ENCODE assay signal across 13 cellular contexts in the genomic region with DNA sequence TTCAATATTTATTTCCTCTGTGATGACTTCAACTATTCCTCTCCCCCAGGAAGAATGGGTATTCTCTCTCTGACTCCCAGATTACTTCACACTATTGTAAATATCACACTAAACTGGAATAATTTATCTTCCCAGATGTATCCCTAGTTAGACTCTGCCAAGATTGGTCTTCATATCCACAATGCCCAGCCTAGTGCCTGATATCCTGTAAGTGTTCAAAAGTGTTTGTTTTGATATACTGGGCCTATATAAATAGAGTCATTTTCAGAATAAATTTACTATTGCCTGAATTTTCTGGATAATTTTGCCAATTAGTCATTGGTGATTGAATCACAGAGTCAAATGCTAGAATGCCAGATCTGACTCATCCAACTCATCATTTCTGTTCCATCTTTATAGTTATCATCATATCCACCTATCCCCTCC.
DNase-seq lines count a peak whose midpoint lies in the region; ATAC-seq and TF ChIP-seq lines count a peak whose summit lies in the region.
"Had no signal": no experiment of that assay in that cellular context is flagged by ENCODE, and none has a peak within 500 bp of the region (broad histone marks: within the 10 kb centered on the region; RNA-seq: fewer than 3 reads in every experiment).

No MANE protein-coding gene starts in this region.

- no peaks in the 10 kb centered on the region for H3K36me3 Mint-ChIP-seq in HFFc6 (ENCODE audit: low read depth)

- H3K4me3 ChIP-seq in SJSA1 (no peak overlapping the region), H7 (ENCODE audit: insufficient read depth, low read depth, low read length) (no peak overlapping the region), right cardiac atrium (ENCODE audit: low read length) (no peak overlapping the region)
- H3K4me3 ChIP-seq: spleen had no signal

- peak; percentile 2 for DNase-seq in ACHN
- peak; percentile 48 for DNase-seq in HFFc6
- peak in 1 of 2 experiments; percentile 18 for DNase-seq in SJSA1 (ENCODE audit: low read depth in 1 of 2, low spot score in 2 of 2)
- peak; percentile 67 for DNase-seq in kidney tubule cell (ENCODE audit: low spot score)
- DNase-seq in cardiac septum (ENCODE audit: low spot score): no peak
- no peak for DNase-seq in H7
- DNase-seq in right cardiac atrium: no peak
- DNase-seq in stimulated activated CD4-positive, alpha-beta T cell treated with anti-CD3 and anti-CD28 coated beads, Interleukin-15, amount 100 ng/mL, for 24 hours: no peak
- DNase-seq: activated gamma-delta T cell, foreskin melanocyte, spleen had no signal

- peaks cover 58% of the 10 kb centered on the region for H3K4me1 Mint-ChIP-seq in HFFc6 (ENCODE audit: low read depth)
- H3K4me1 Mint-ChIP-seq: B cell had no signal

- no peaks in the 10 kb centered on the region; the same call in 1 of the 2 replicates for H3K27me3 Mint-ChIP-seq in HFFc6 (ENCODE audit: insufficient read depth)
- H3K27me3 Mint-ChIP-seq: B cell had no signal

- no peak for TF ChIP-seq CTCF in HFFc6 (IDR thresholded peaks at IDR 0.05)

- H3K36me3 ChIP-seq in SJSA1: no peaks in the 10 kb centered on the region
- H3K36me3 ChIP-seq in H7 (replicated peaks; ENCODE audit: control insufficient read depth, insufficient read depth, low read length): no peaks in the 10 kb centered on the region
- H3K36me3 ChIP-seq: spleen, WERI-Rb-1 had no signal

- intact Hi-C loops in cardiac septum (cut with DNase I) (no loop called here), right cardiac atrium (cut with DNase I) (no loop called here)

- in situ Hi-C loops in ACHN (cut with HindIII; ENCODE audit: low pct_ligation_motif_present, low pct_unique_long_range_greater_than_20kb, low sequenced_read_pairs): no loop called here

- no peaks in the 10 kb centered on the region for H3K9me3 Mint-ChIP-seq in HFFc6

- H3K4me1 ChIP-seq in SJSA1 (replicated peaks) (peaks cover 28% of the 10 kb centered on the region), right cardiac atrium (ENCODE audit: control insufficient read depth, insufficient read depth, low read length) (no peaks in the 10 kb centered on the region)

- peak overlapping the region; percentile 84 for H3K27ac Mint-ChIP-seq in HFFc6
- H3K27ac Mint-ChIP-seq: B cell had no signal

- H3K27me3 ChIP-seq in SJSA1 (replicated peaks) (no peaks in the 10 kb centered on the region), H7 (ENCODE audit: control insufficient read depth, insufficient read depth, low read length) (no peaks in the 10 kb centered on the region), right cardiac atrium (ENCODE audit: control insufficient read depth, insufficient read depth) (no peaks in the 10 kb centered on the region)
- H3K27me3 ChIP-seq: spleen had no signal

- ATAC-seq in right cardiac atrium: no peak

- H3K27ac ChIP-seq in SJSA1 (peak overlapping the region; percentile 56), right cardiac atrium (ENCODE audit: low read length) (no peak overlapping the region)
- H3K27ac ChIP-seq: spleen, WERI-Rb-1 had no signal

- no peak overlapping the region for H3K4me3 Mint-ChIP-seq in HFFc6
- H3K4me3 Mint-ChIP-seq: B cell had no signal

- H3K9me3 ChIP-seq in SJSA1 (replicated peaks) (no peaks in the 10 kb centered on the region), right cardiac atrium (ENCODE audit: control insufficient read depth, low read length) (no peaks in the 10 kb centered on the region)
- H3K9me3 ChIP-seq: spleen had no signal

Comparison
In these comparisons a context has a peak if more than half of its experiments do, and no peak if none do; other contexts are left out.
1. DNase-seq: peak in ACHN (single experiment), HFFc6 (single experiment) and kidney tubule cell (single experiment); none in cardiac septum (single experiment), H7 (single experiment), right cardiac atrium (0 of 3) and stimulated activated CD4-positive, alpha-beta T cell treated with anti-CD3 and anti-CD28 coated beads, Interleukin-15, amount 100 ng/mL, for 24 hours (single experiment).